ENCODE assay signal across 17 cellular contexts in genomic region chr4:6468376-6468775, GRCh38. TPM values are rescaled to one million over a fixed set of nuclear protein-coding genes. Genes with fewer than 3 reads are reported as not detected.
"Had no signal": no experiment of that assay in that cellular context is flagged by ENCODE, and none has a peak within 500 bp of the region (broad histone marks: within the 10 kb centered on the region; RNA-seq: fewer than 3 reads in every experiment).

No MANE protein-coding gene starts in this region.

- H3K36me3 ChIP-seq: gastroesophageal sphincter, neural progenitor cell, upper lobe of left lung had no signal

- FAIRE-seq: endometrium had no signal

- ATAC-seq: gastroesophageal sphincter, Right ventricle myocardium inferior had no signal

- DNase-seq: activated CD4-positive, alpha-beta T cell treated with anti-CD3 and anti-CD28 coated beads for 4 hours; activated naive CD4-positive, alpha-beta T cell treated with anti-CD3 and anti-CD28 coated beads, Interleukin-2, amount 50 U/mL, for 16 hours; cerebellar nuclear complex; dermis blood vessel endothelial cell; mammary epithelial cell; stimulated activated CD4-positive, alpha-beta T cell treated with anti-CD3 and anti-CD28 coated beads, Interleukin-15, amount 100 ng/mL, for 24 hours; stimulated activated CD4-positive, alpha-beta T cell treated with anti-CD3 and anti-CD28 coated beads, Interleukin-4, amount 100 ng/mL, for 24 hours; stimulated activated naive CD4-positive, alpha-beta T cell; T-helper 9 cell; upper lobe of left lung had no signal

- H3K27ac ChIP-seq: gastroesophageal sphincter, neural progenitor cell, parathyroid adenoma, upper lobe of left lung, VCaP had no signal

- H3K4me3 ChIP-seq: gastroesophageal sphincter, neural progenitor cell, upper lobe of left lung had no signal

- H3K9me3 Mint-ChIP-seq: activated T-helper 2 cell treated with anti-CD3 and anti-CD28 coated beads, Interferon-gamma antibody, Interleukin-2, Interleukin-4, amounts not matched to agents 10 μg/mL and 5 μg/mL and 100 μg/mL, durations not matched to agents 14 hours and 24 hours and 36 hours; neural progenitor cell had no signal

- H3K36me3 Mint-ChIP-seq: neural progenitor cell had no signal

- H3K27ac Mint-ChIP-seq: activated T-helper 2 cell treated with anti-CD3 and anti-CD28 coated beads, Interferon-gamma antibody, Interleukin-2, Interleukin-4, amounts not matched to agents 10 μg/mL and 5 μg/mL and 100 μg/mL, durations not matched to agents 14 hours and 24 hours and 36 hours; neural progenitor cell had no signal

RNA-seq across cellular contexts. Expression of gene PPP2R2C, which starts 4.0 kb away (rescaled TPM):
- total RNA-seq: activated T-helper 2 cell treated with anti-CD3 and anti-CD28 coated beads, Interferon-gamma antibody, Interleukin-2, Interleukin-4, amounts not matched to agents 10 μg/mL and 5 μg/mL and 100 μg/mL, durations not matched to agents 14 hours and 24 hours and 36 hours had no signal
